Comparison of ENCODE assay signal across 11 cellular contexts in genomic region chr16:69073181-69073669, GRCh38. TPM values are rescaled to one million over a fixed set of nuclear protein-coding genes. Genes with fewer than 3 reads are reported as not detected.
DNase-seq lines count a peak whose midpoint lies in the region; ATAC-seq and TF ChIP-seq lines count a peak whose summit lies in the region.
"Had no signal": no experiment of that assay in that cellular context is flagged by ENCODE, and none has a peak within 500 bp of the region (broad histone marks: within the 10 kb centered on the region; RNA-seq: fewer than 3 reads in every experiment).

No MANE protein-coding gene starts in this region.

- no peak overlapping the region for H3K27ac ChIP-seq in psoas muscle
- H3K27ac ChIP-seq: gastroesophageal sphincter had no signal

- intact Hi-C loops in psoas muscle (cut with DNase I), result no loop called here

- no peaks in the 10 kb centered on the region for H3K9me3 ChIP-seq in psoas muscle
- H3K9me3 ChIP-seq: gastroesophageal sphincter had no signal

- TF ChIP-seq CTCF in psoas muscle (IDR thresholded peaks at IDR 0.05), result no peak

- ATAC-seq in HG03139 (IDR thresholded peaks at IDR 0.05; ENCODE audit: unreplicated experiment), result no peak
- no peak for ATAC-seq in psoas muscle
- no peak for ATAC-seq in HG02678 (IDR thresholded peaks at IDR 0.05; ENCODE audit: unreplicated experiment)
- ATAC-seq: gastroesophageal sphincter; stimulated activated naive B cell treated with anti-CD40 and anti-IgM and Interleukin-4, amounts not matched to agents 10 μg/mL and 1 μg/mL and 100 μg/mL, for 72 hours had no signal

- H3K36me3 ChIP-seq in psoas muscle (ENCODE audit: insufficient read depth in 1 of 2, low read depth in 1 of 2), result no peaks in the 10 kb centered on the region

- 77 to 78% (median 78%) methylated on average over 8 of the region's 8 CpGs for WGBS in psoas muscle, 3 donors

- no peaks in the 10 kb centered on the region for H3K4me1 ChIP-seq in psoas muscle
- H3K4me1 ChIP-seq: gastroesophageal sphincter had no signal

- H3K4me3 ChIP-seq in psoas muscle, result no peak overlapping the region
- H3K4me3 ChIP-seq: gastroesophageal sphincter had no signal

- DNase-seq in 8988T (peak; percentile 53), HK-2 (ENCODE audit: unreplicated experiment) (peak; percentile 89), amniotic stem cell (lab: John Stamatoyannopoulos, UW) (peak; percentile 73), islet precursor cell (peak; percentile 65), NCI-H2227 (lab: John Stamatoyannopoulos, UW; ENCODE audit: unreplicated experiment) (no peak), psoas muscle (no peak)
- DNase-seq: activated effector memory CD4-positive, alpha-beta T cell treated with Interleukin-2 at 50 U/mL for 16 hours; stimulated activated naive B cell treated with anti-CD40 and anti-IgM and Interleukin-4, amounts not matched to agents 10 μg/mL and 1 μg/mL and 100 μg/mL, for 72 hours had no signal

- no peaks in the 10 kb centered on the region for H3K27me3 ChIP-seq in psoas muscle (ENCODE audit: insufficient read depth in 3 of 3, low read length in 2 of 3)
- H3K27me3 ChIP-seq: gastroesophageal sphincter had no signal

RNA-seq across cellular contexts. Expression of gene HAS3, which starts 32.2 kb away (rescaled TPM):
- total RNA-seq in psoas muscle, result 1 to 10 TPM in 2 of 4 donors, under 1 TPM in 2; 0.40 to 1.8 (median 1.00) TPM
- under 1 TPM; 0.51 to 0.86 (median 0.76) TPM for polyA plus RNA-seq in psoas muscle

RNA-seq across cellular contexts. Expression of gene CHTF8, which starts 59.2 kb away (rescaled TPM):
- 10 to 100 TPM; 26.2 to 69.1 (median 49.9) TPM for total RNA-seq in psoas muscle
- 10 to 100 TPM; 28.3 to 63.6 (median 46.7) TPM for polyA plus RNA-seq in psoas muscle

RNA-seq across cellular contexts. Expression of gene UTP4, which starts 59.2 kb away (rescaled TPM):
- 10 to 100 TPM; 38.8 to 85.3 (median 73.1) TPM for total RNA-seq in psoas muscle
- 100 to 1,000 TPM in 1 of 3 donors, 10 to 100 TPM in 2; 64.9 to 107 (median 75.8) TPM for polyA plus RNA-seq in psoas muscle

Comparison
In these comparisons a context has a peak if more than half of its experiments do, and no peak if none do; other contexts are left out.
1. DNase-seq: peak in 8988T (single experiment), HK-2 (single experiment), amniotic stem cell (single experiment) and islet precursor cell (single experiment); none in NCI-H2227 (single experiment) and psoas muscle (0 of 2).